ENCODE assay signal across 11 cellular contexts in the genomic region with DNA sequence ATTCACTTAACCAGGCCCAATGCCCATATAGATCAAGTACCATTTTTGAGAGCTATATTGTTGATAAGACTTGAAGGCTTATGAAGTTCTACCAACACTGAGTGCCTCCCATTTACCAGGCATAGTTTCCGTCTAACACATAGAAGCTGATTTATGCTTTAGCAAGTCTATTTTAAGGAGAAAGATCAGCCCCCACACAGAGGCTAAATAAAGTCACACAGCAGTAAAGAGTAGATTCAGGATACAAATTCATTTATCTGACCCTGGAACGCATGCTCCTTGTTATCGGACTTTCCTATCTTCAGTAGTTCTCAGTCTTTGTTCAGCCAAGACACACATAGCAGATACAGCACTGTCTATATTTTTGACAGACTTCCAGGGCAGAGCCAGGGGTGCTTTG. TPM values are rescaled to one million over a fixed set of nuclear protein-coding genes. Genes with fewer than 3 reads are reported as not detected.
"Had no signal": no experiment of that assay in that cellular context is flagged by ENCODE, and none has a peak within 500 bp of the region (broad histone marks: within the 10 kb centered on the region; RNA-seq: fewer than 3 reads in every experiment).

No MANE protein-coding gene starts in this region.

- H3K36me3 ChIP-seq: HAP-1 had no signal

- DNase-seq: GOT3, H7, HFFc6, KBM-7 had no signal

- H3K4me3 Mint-ChIP-seq: HFFc6, IgD-negative memory B cell had no signal

- H3K4me1 Mint-ChIP-seq: IgD-negative memory B cell had no signal

- H3K27me3 Mint-ChIP-seq: IgD-negative memory B cell had no signal

- H3K27ac ChIP-seq: HL-60 had no signal

- H3K27ac Mint-ChIP-seq: HFFc6, IgD-negative memory B cell had no signal

- H3K9me3 Mint-ChIP-seq: HFFc6, IgD-negative memory B cell had no signal

- ATAC-seq: HCT116, HepG2 had no signal

- H3K36me3 Mint-ChIP-seq: IgD-negative memory B cell had no signal

- H3K4me1 ChIP-seq: HAP-1 had no signal

- H3K4me3 ChIP-seq: HAP-1 had no signal

RNA-seq across cellular contexts. Expression of a gene that starts 34.2 kb away (rescaled TPM):
- total RNA-seq: H7 had no signal

RNA-seq across cellular contexts. Expression of a gene that starts 34.3 kb away (rescaled TPM):
- total RNA-seq: H4, H7, HT1080 had no signal
- polyA plus RNA-seq: IgD-negative memory B cell had no signal
